ENCODE assay signal across 12 cellular contexts in the genomic region with DNA sequence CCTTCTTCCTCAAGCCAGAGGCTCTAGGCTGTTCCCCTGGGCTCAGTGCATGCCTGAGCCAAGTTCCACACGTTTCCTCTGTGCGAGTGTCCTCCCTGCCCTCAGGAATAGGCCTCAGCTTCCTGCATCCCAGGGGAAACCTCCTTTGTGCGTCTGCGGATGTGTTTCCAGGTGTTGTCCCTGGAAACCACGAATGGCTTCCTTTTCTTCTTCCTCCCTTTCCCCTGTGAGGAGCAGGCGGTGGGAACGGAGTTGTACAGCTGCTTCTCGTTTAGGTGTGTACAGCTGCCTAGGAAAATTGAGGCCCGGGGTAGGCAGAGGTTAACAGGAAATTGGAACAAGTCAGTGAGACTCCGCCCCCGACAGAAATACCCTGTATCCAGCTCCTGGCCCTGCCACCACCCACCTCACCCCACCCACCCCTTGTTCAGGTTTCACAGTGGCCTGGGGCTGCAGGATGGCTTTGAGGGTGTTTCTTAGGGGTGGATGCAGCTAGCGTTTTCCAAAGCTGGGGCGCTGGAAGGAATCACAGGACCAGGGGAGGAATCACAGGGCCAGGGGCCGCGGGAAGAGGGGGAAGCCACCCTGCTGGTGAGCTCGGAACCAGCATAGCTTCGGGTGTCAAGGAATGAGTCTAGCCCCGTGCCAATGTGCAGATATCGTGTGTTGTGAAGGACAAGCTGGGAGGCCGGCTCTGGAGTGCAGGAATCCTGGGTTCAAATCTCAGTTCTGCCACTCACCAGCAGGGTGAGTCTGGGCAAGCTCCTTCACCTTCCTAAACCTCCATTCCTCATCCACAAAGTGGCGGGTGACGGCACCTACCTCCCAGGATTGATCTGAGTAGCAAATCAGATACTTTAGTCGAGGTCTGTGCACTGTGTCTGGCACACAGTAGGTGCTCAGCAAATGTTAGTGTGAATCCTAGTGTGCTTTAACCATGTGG. TPM values are rescaled to one million over a fixed set of nuclear protein-coding genes. Genes with fewer than 3 reads are reported as not detected.
DNase-seq lines count a peak whose midpoint lies in the region; ATAC-seq and TF ChIP-seq lines count a peak whose summit lies in the region.
"Had no signal": no experiment of that assay in that cellular context is flagged by ENCODE, and none has a peak within 500 bp of the region (broad histone marks: within the 10 kb centered on the region; RNA-seq: fewer than 3 reads in every experiment).

No MANE protein-coding gene starts in this region.

- no peak for DNase-seq in Right ventricle myocardium inferior (ENCODE audit: missing footprints)
- DNase-seq in cardiac septum (ENCODE audit: low spot score) = no peak
- DNase-seq in endothelial cell (ENCODE audit: low spot score) = peak; percentile 70
- DNase-seq in mesothelial cell of epicardium (ENCODE audit: low spot score in 2 of 2, unreplicated experiment in 2 of 2) = peak in 1 of 2 experiments; percentile 36
- DNase-seq in cerebellar cortex (ENCODE audit: low spot score) = no peak
- DNase-seq in NAMALWA (ENCODE audit: low spot score) = no peak
- DNase-seq in SHP77 treated with DMSO at 0.1 percent for 48 hours (lab: John Stamatoyannopoulos, UW) = no peak
- DNase-seq: central memory CD4-positive, alpha-beta T cell; stimulated activated CD4-positive, alpha-beta T cell treated with anti-CD3 and anti-CD28 coated beads, Interleukin-1b, Interleukin-23, amount 100 ng/mL, for 48 hours had no signal

- no peaks in the 10 kb centered on the region for H3K36me3 Mint-ChIP-seq in endothelial cell (ENCODE audit: low read depth, unreplicated experiment)
- H3K36me3 Mint-ChIP-seq in mesothelial cell of epicardium = no peaks in the 10 kb centered on the region
- H3K36me3 Mint-ChIP-seq: naive thymus-derived CD4-positive, alpha-beta T cell had no signal

- intact Hi-C loops in Right ventricle myocardium inferior (cut with DNase I) (loop anchor here (2.0 to 10.0 kb wide), 6 partner anchors 53 to 425 kb away; partner anchors contain the start of gene RIN3), cardiac septum (cut with DNase I) (loop anchor here (2.0 to 10.0 kb wide), 4 partner anchors 53 to 337 kb away; partner anchors contain the start of genes CPSF2, NDUFB1 and RIN3)

- peak; percentile 48 for TF ChIP-seq CTCF in endothelial cell (IDR thresholded peaks at IDR 0.05; ENCODE audit: unreplicated experiment)
- TF ChIP-seq CTCF in mesothelial cell of epicardium (IDR thresholded peaks at IDR 0.05; ENCODE audit: unreplicated experiment) = no peak

- ATAC-seq in Right ventricle myocardium inferior (peak; percentile 36), GM21619 (IDR thresholded peaks at IDR 0.05; ENCODE audit: unreplicated experiment) (no peak)

- H3K27me3 Mint-ChIP-seq in endothelial cell (ENCODE audit: unreplicated experiment) (peaks cover 13% of the 10 kb centered on the region), mesothelial cell of epicardium (ENCODE audit: low read depth) (no peaks in the 10 kb centered on the region)

- H3K27ac Mint-ChIP-seq in endothelial cell (ENCODE audit: unreplicated experiment) (peak overlapping the region; percentile 97), mesothelial cell of epicardium (peak overlapping the region; percentile 39)

- no peak overlapping the region for H3K4me3 Mint-ChIP-seq in endothelial cell (ENCODE audit: unreplicated experiment)
- H3K4me3 Mint-ChIP-seq in mesothelial cell of epicardium = no peak overlapping the region
- H3K4me3 Mint-ChIP-seq: B cell; naive thymus-derived CD4-positive, alpha-beta T cell had no signal

- H3K4me1 Mint-ChIP-seq in endothelial cell (ENCODE audit: unreplicated experiment) = peaks cover 57% of the 10 kb centered on the region
- H3K4me1 Mint-ChIP-seq in mesothelial cell of epicardium = peaks cover 6% of the 10 kb centered on the region

- H3K9me3 Mint-ChIP-seq in endothelial cell (ENCODE audit: unreplicated experiment) = no peaks in the 10 kb centered on the region
- H3K9me3 Mint-ChIP-seq in mesothelial cell of epicardium = no peaks in the 10 kb centered on the region
- H3K9me3 Mint-ChIP-seq: naive thymus-derived CD4-positive, alpha-beta T cell had no signal

RNA-seq across cellular contexts. Expression of gene RIN3, which starts 53.8 kb away (rescaled TPM):
- total RNA-seq in Right ventricle myocardium inferior (13.0 TPM), cardiac septum (12.1 TPM), endothelial cell (ENCODE audit: unreplicated experiment) (25.8 TPM), mesothelial cell of epicardium (16.4 to 19.9 TPM (median 16.8 TPM) in 3 replicates)
